ENCODE assay signal across 15 cellular contexts in the genomic region with DNA sequence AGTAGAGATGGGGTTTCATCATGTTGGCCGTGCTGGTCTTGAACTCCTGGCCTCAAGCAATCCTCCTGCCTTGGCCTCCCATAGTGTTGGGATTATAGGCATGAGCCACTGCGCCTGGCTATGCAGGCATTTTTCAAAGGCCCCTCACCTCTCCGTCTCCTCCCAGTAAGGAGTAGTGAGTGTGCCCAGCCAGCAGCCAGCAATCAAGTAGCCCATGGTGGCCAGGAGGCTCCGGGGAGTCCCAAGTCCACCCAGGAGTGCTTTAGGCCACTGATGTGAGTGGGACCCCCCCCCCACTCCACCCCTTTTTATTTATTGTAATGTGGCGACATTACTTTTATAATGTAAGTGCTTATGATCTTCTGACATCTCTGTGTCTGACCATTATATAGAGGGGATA. TPM values are rescaled to one million over a fixed set of nuclear protein-coding genes. Genes with fewer than 3 reads are reported as not detected.
DNase-seq lines count a peak whose midpoint lies in the region; ATAC-seq and TF ChIP-seq lines count a peak whose summit lies in the region.
"Had no signal": no experiment of that assay in that cellular context is flagged by ENCODE, and none has a peak within 500 bp of the region (broad histone marks: within the 10 kb centered on the region; RNA-seq: fewer than 3 reads in every experiment).

No MANE protein-coding gene starts in this region.

- H3K27me3 ChIP-seq in CD4-positive, alpha-beta T cell (ENCODE audit: control insufficient read depth, insufficient read depth, low read length) = no peaks in the 10 kb centered on the region
- H3K27me3 ChIP-seq in H9 (ENCODE audit: insufficient read depth, low read length) = no peaks in the 10 kb centered on the region

- H2BK20ac ChIP-seq in H9 (ENCODE audit: low read depth, low read length, poor library complexity, severe bottlenecking) = no peak overlapping the region

- H3K4me2 ChIP-seq in H9 (ENCODE audit: insufficient read depth, insufficient read length, low read length) = no peak overlapping the region
- H3K4me2 ChIP-seq: KMS-11 had no signal

- no peak for TF ChIP-seq CTCF in CD4-positive, alpha-beta T cell (IDR thresholded peaks at IDR 0.05)
- no peak for TF ChIP-seq CTCF in H9 (conservative IDR thresholded peaks at IDR 0.05)

- no peaks in the 10 kb centered on the region for H3K27me3 Mint-ChIP-seq in CD4-positive, alpha-beta T cell
- no peaks in the 10 kb centered on the region; the same call in none of the 2 replicates for H3K27me3 Mint-ChIP-seq in H9 (ENCODE audit: low read depth)
- H3K27me3 Mint-ChIP-seq in activated naive CD8-positive, alpha-beta T cell = no peaks in the 10 kb centered on the region
- no peaks in the 10 kb centered on the region for H3K27me3 Mint-ChIP-seq in naive thymus-derived CD8-positive, alpha-beta T cell

- peaks cover 85% of the 10 kb centered on the region for H3K36me3 Mint-ChIP-seq in CD4-positive, alpha-beta T cell (ENCODE audit: low read depth)
- H3K36me3 Mint-ChIP-seq in H9 (ENCODE audit: insufficient read depth in 1 of 3, low read depth in 3 of 3) = no peaks in the 10 kb centered on the region
- H3K36me3 Mint-ChIP-seq in activated naive CD8-positive, alpha-beta T cell = peaks cover 10% of the 10 kb centered on the region
- H3K36me3 Mint-ChIP-seq in naive thymus-derived CD8-positive, alpha-beta T cell = peaks cover 0 to 50% (median 12%) of the 10 kb centered on the region in 3 donors

- H2BK5ac ChIP-seq in H9 (ENCODE audit: insufficient read length, low read length) = no peak overlapping the region

- no peak overlapping the region for H2BK120ac ChIP-seq in H9 (ENCODE audit: low read depth, low read length, poor library complexity, severe bottlenecking)

- H2AFZ ChIP-seq in H9 (ENCODE audit: low read length) = no peak overlapping the region

- H3K79me1 ChIP-seq in H9 (ENCODE audit: insufficient read depth, low read depth, low read length, poor library complexity, severe bottlenecking) = no peaks in the 10 kb centered on the region

- no peaks in the 10 kb centered on the region for H3K9me3 Mint-ChIP-seq in CD4-positive, alpha-beta T cell
- no peaks in the 10 kb centered on the region for H3K9me3 Mint-ChIP-seq in H9
- H3K9me3 Mint-ChIP-seq in activated naive CD8-positive, alpha-beta T cell (ENCODE audit: low read depth) = no peaks in the 10 kb centered on the region
- H3K9me3 Mint-ChIP-seq in naive thymus-derived CD8-positive, alpha-beta T cell = no peaks in the 10 kb centered on the region

- no peak for TF ChIP-seq POLR2A in erythroblast (IDR thresholded peaks at IDR 0.05; ENCODE audit: low read length)

- H4K8ac ChIP-seq in H9 (replicated peaks; ENCODE audit: insufficient read length, low read depth, low read length) = no peak overlapping the region

- H2AK5ac ChIP-seq in H9 (ENCODE audit: insufficient read length, low read length) = no peak overlapping the region

- no peak overlapping the region for H3K18ac ChIP-seq in H9 (ENCODE audit: insufficient read length, low read depth, low read length)

- no peak overlapping the region for H4K91ac ChIP-seq in H9 (ENCODE audit: insufficient read length, low read depth, low read length)

- no CpG with 5 or more reads among the region's 5 CpGs for WGBS in H9 (ENCODE audit: extremely low coverage, insufficient read length, low lambda C conversion rate)

- CTCF ChIA-PET in CD4-positive, alpha-beta T cell (lab: Charles Lee) = no interaction called here

- H4K20me1 ChIP-seq in H9 (ENCODE audit: control insufficient read depth, insufficient read depth, insufficient read length) = no peaks in the 10 kb centered on the region

- H3T11ph ChIP-seq in H9 (ENCODE audit: low read length) = no peak overlapping the region

- no peak for ATAC-seq in CD4-positive, alpha-beta T cell (ENCODE audit: poor library complexity)
- no peak for ATAC-seq in naive thymus-derived CD8-positive, alpha-beta T cell
- ATAC-seq in HG03095 (IDR thresholded peaks at IDR 0.05; ENCODE audit: unreplicated experiment) (no peak), HG03097 (IDR thresholded peaks at IDR 0.05; ENCODE audit: low FRiP score, unreplicated experiment) (no peak)

- H3K9me3 ChIP-seq in CD4-positive, alpha-beta T cell (ENCODE audit: control insufficient read depth, low read length) = no peaks in the 10 kb centered on the region
- H3K9me3 ChIP-seq in H9 (ENCODE audit: control insufficient read depth, low read depth, low read length) = no peaks in the 10 kb centered on the region

- POLR2A ChIA-PET in CD4-positive, alpha-beta T cell (lab: Charles Lee) = interaction anchor here (1.2 to 5.7 kb wide), 4 partner anchors 11 to 22 kb away, joined by 3 to 35 read pairs (median 6); no protein-coding TSS in a partner anchor
- POLR2A ChIA-PET in naive thymus-derived CD8-positive, alpha-beta T cell (lab: Charles Lee) = interaction anchor here (4.3 to 8.4 kb wide), 3 partner anchors 10 to 21 kb away, joined by 34 to 80 read pairs (median 40); no protein-coding TSS in a partner anchor

- H3K27ac ChIP-seq in CD4-positive, alpha-beta T cell (ENCODE audit: low read depth, low read length) = no peak overlapping the region
- no peak overlapping the region for H3K27ac ChIP-seq in H9 (ENCODE audit: insufficient read length, low read depth, low read length)
- H3K27ac ChIP-seq: KMS-11 had no signal

- H2BK15ac ChIP-seq in H9 (ENCODE audit: low read depth, low read length) = no peak overlapping the region

- no peak overlapping the region for H3K4me3 Mint-ChIP-seq in CD4-positive, alpha-beta T cell
- H3K4me3 Mint-ChIP-seq in H9 = no peak overlapping the region
- H3K4me3 Mint-ChIP-seq in activated naive CD8-positive, alpha-beta T cell = peak overlapping the region; percentile 53
- H3K4me3 Mint-ChIP-seq in naive thymus-derived CD8-positive, alpha-beta T cell = peak overlapping the region in 7 of 10 donors; percentile 33 to 97 (median 80)

- peak overlapping the region; percentile 95 for H3K27ac Mint-ChIP-seq in CD4-positive, alpha-beta T cell
- H3K27ac Mint-ChIP-seq in H9 = no peak overlapping the region
- H3K27ac Mint-ChIP-seq in activated naive CD8-positive, alpha-beta T cell = peak overlapping the region; percentile 99
- H3K27ac Mint-ChIP-seq in naive thymus-derived CD8-positive, alpha-beta T cell = peak overlapping the region; percentile 92 to 100 (median 98)

- no peaks in the 10 kb centered on the region for H3K79me2 ChIP-seq in H9 (ENCODE audit: insufficient read depth, low read length)

- H4K5ac ChIP-seq in H9 (ENCODE audit: insufficient read length, low read depth, low read length) = no peak overlapping the region

- peaks cover 88% of the 10 kb centered on the region for H3K4me1 Mint-ChIP-seq in CD4-positive, alpha-beta T cell (ENCODE audit: low read depth)
- H3K4me1 Mint-ChIP-seq in H9 = peaks cover 17 to 18% of the 10 kb centered on the region in 2 experiments
- H3K4me1 Mint-ChIP-seq in activated naive CD8-positive, alpha-beta T cell (ENCODE audit: low read depth) = peaks cover 84% of the 10 kb centered on the region
- H3K4me1 Mint-ChIP-seq in naive thymus-derived CD8-positive, alpha-beta T cell = peaks cover 51 to 97% (median 93%) of the 10 kb centered on the region in 4 donors

- H3K4ac ChIP-seq in H9 (ENCODE audit: low read depth, low read length) = no peak overlapping the region

- no peaks in the 10 kb centered on the region for H3K4me1 ChIP-seq in H9 (ENCODE audit: insufficient read depth, low read length)

- H2BK12ac ChIP-seq in H9 (ENCODE audit: insufficient read length, low read depth, low read length) = no peak overlapping the region

- no peak overlapping the region for H3K9ac ChIP-seq in H9 (ENCODE audit: extremely low read depth, insufficient read length, low read length)
- H3K9ac ChIP-seq: KMS-11 had no signal

- H3K23ac ChIP-seq in H9 (ENCODE audit: insufficient read length, low read depth, low read length) = no peak overlapping the region

- no peak overlapping the region for H3K14ac ChIP-seq in H9 (ENCODE audit: insufficient read depth, low read length)

- no peak overlapping the region for H3K56ac ChIP-seq in H9 (ENCODE audit: insufficient read length, low read depth, low read length)

- no peak for DNase-seq in CD4-positive, alpha-beta T cell
- peak; percentile 17 for DNase-seq in H9
- peak in 1 of 10 donors; percentile 11 for DNase-seq in naive thymus-derived CD8-positive, alpha-beta T cell
- no peak for DNase-seq in erythroblast (lab: John Stamatoyannopoulos, UW)
- DNase-seq in NCI-H526 treated with DMSO at 0.1 percent for 48 hours (lab: John Stamatoyannopoulos, UW) = no peak
- DNase-seq: AML-193; amygdala; DMS79 treated with DMSO at 0.1 percent for 48 hours; NCI-H1417 treated with DMSO at 0.1 percent for 48 hours; stimulated activated CD4-positive, alpha-beta T cell treated with anti-CD3 and anti-CD28 coated beads, Interleukin-15, amount 100 ng/mL, for 24 hours had no signal

- H3K23me2 ChIP-seq in H9 (ENCODE audit: insufficient read length, low read depth, low read length, poor library complexity, severe bottlenecking) = no peaks in the 10 kb centered on the region

- intact Hi-C loops in CD4-positive, alpha-beta T cell (cut with DNase I, micrococcal nuclease) = no loop called here

RNA-seq across cellular contexts. Expression of gene ISG20, which starts 8.1 kb away (rescaled TPM):
- total RNA-seq in CD4-positive, alpha-beta T cell = 100 to 1,000 TPM; 152 to 157 TPM
- total RNA-seq in H9 (2021) = 4.4 and 7.4 TPM in 2 replicates
- 100 to 1,000 TPM; 142 to 143 TPM for total RNA-seq in naive thymus-derived CD8-positive, alpha-beta T cell
- 100 to 1,000 TPM; 422 to 562 (median 537) TPM for polyA plus RNA-seq in naive thymus-derived CD8-positive, alpha-beta T cell
- total RNA-seq: frontal cortex had no signal

RNA-seq across cellular contexts. Expression of gene AEN, which starts 25.8 kb away (rescaled TPM):
- 10 to 100 TPM; 40.7 to 43.7 TPM for total RNA-seq in CD4-positive, alpha-beta T cell
- 132 and 136 TPM in 2 replicates for total RNA-seq in H9 (2021)
- 10 to 100 TPM; 49.6 to 51.6 TPM for total RNA-seq in naive thymus-derived CD8-positive, alpha-beta T cell
- polyA plus RNA-seq in naive thymus-derived CD8-positive, alpha-beta T cell = 10 to 100 TPM; 18.0 to 32.9 (median 25.7) TPM

Comparison
In these comparisons a context has a peak if more than half of its experiments do, and no peak if none do; other contexts are left out.
1. H3K27ac Mint-ChIP-seq: peak in CD4-positive, alpha-beta T cell (single experiment), activated naive CD8-positive, alpha-beta T cell (single experiment) and naive thymus-derived CD8-positive, alpha-beta T cell (10 of 10); none in H9 (0 of 3).
2. H3K4me3 Mint-ChIP-seq: peak in activated naive CD8-positive, alpha-beta T cell (single experiment) and naive thymus-derived CD8-positive, alpha-beta T cell (7 of 10); none in CD4-positive, alpha-beta T cell (single experiment) and H9 (0 of 2).
3. RNA of gene ISG20, which starts 8.1 kb away (total RNA-seq): 152 to 157 TPM in CD4-positive, alpha-beta T cell and 142 to 143 TPM in naive thymus-derived CD8-positive, alpha-beta T cell; 4.4 to 7.4 TPM in H9; every median in the first group is over 10 times any median in the second.